ENCODE assay signal across 8 cellular contexts in genomic region chr1:54290443-54291184, GRCh38.
DNase-seq lines count a peak whose midpoint lies in the region; ATAC-seq and TF ChIP-seq lines count a peak whose summit lies in the region.

No MANE protein-coding gene starts in this region.

- ATAC-seq in GM21390 (IDR thresholded peaks at IDR 0.05; ENCODE audit: unreplicated experiment) (no peak), HG02610 (IDR thresholded peaks at IDR 0.05; ENCODE audit: unreplicated experiment) (no peak)

- peak; percentile 50 for DNase-seq in H4 (ENCODE audit: low spot score)
- peak in 1 of 2 donors; percentile 38 for DNase-seq in cardiac muscle cell (ENCODE audit: low read depth in 1 of 2, low spot score in 1 of 2)
- DNase-seq in progenitor cell of endocrine pancreas (ENCODE audit: low spot score, unreplicated experiment) = no peak
- DNase-seq in NCI-H526 (lab: John Stamatoyannopoulos, UW) = no peak
- DNase-seq in activated CD4-positive, alpha-beta T cell treated with anti-CD3 and anti-CD28 coated beads, Interleukin-2, amount 50 U/mL, for 1 hour = no peak

- no peak overlapping the region for H3K4me3 Mint-ChIP-seq in progenitor cell of endocrine pancreas (ENCODE audit: low read depth)

- no peak for TF ChIP-seq CTCF in VCaP (conservative IDR thresholded peaks at IDR 0.05)
- no peak for TF ChIP-seq CTCF in cardiac muscle cell (IDR thresholded peaks at IDR 0.05; ENCODE audit: low read depth, low read length)
- TF ChIP-seq CTCF in progenitor cell of endocrine pancreas (IDR thresholded peaks at IDR 0.05; ENCODE audit: unreplicated experiment) = no peak

- no peak overlapping the region for H3K4me3 ChIP-seq in cardiac muscle cell

- no peaks in the 10 kb centered on the region for H3K27me3 Mint-ChIP-seq in progenitor cell of endocrine pancreas

- no peaks in the 10 kb centered on the region for H3K36me3 Mint-ChIP-seq in progenitor cell of endocrine pancreas (ENCODE audit: insufficient read depth)

- H3K36me3 ChIP-seq in cardiac muscle cell = no peaks in the 10 kb centered on the region

- no peaks in the 10 kb centered on the region for H3K9me3 Mint-ChIP-seq in progenitor cell of endocrine pancreas (ENCODE audit: low read depth)

- peaks cover 50% of the 10 kb centered on the region for H3K4me1 Mint-ChIP-seq in progenitor cell of endocrine pancreas (ENCODE audit: low read depth)

- no peaks in the 10 kb centered on the region for H3K9me3 ChIP-seq in cardiac muscle cell (ENCODE audit: low read depth)

- peak overlapping the region; percentile 51 for H3K27ac Mint-ChIP-seq in progenitor cell of endocrine pancreas

- H3K27ac ChIP-seq in VCaP = peak overlapping the region; percentile 49
- H3K27ac ChIP-seq in cardiac muscle cell = peak overlapping the region; percentile 31

- peaks cover 45% of the 10 kb centered on the region for H3K4me1 ChIP-seq in cardiac muscle cell (ENCODE audit: low read depth)

- no peaks in the 10 kb centered on the region for H3K27me3 ChIP-seq in cardiac muscle cell
